13 cellular contexts compared by ENCODE assay signal in genomic region chr9:133098104-133098754, GRCh38. TPM values are rescaled to one million over a fixed set of nuclear protein-coding genes. Genes with fewer than 3 reads are reported as not detected.
A peak's percentile ranks its signal among the peaks of the same experiment; 100 is the strongest.
DNase-seq lines count a peak whose midpoint lies in the region; ATAC-seq and TF ChIP-seq lines count a peak whose summit lies in the region.
"Had no signal": no experiment of that assay in that cellular context is flagged by ENCODE, and none has a peak within 500 bp of the region (broad histone marks: within the 10 kb centered on the region; RNA-seq: fewer than 3 reads in every experiment).

No MANE protein-coding gene starts in this region.

- no peak overlapping the region for H2AK5ac ChIP-seq in neuronal stem cell (ENCODE audit: low read depth, low read length)

- peak overlapping the region; percentile 13 for H2BK5ac ChIP-seq in neuronal stem cell (ENCODE audit: low read length)

- no peaks in the 10 kb centered on the region for H3K4me1 Mint-ChIP-seq in CD4-positive, alpha-beta T cell (ENCODE audit: low read depth)
- H3K4me1 Mint-ChIP-seq in dendritic cell treated with granulocyte-macrophage colony-stimulating factor and Interleukin-4, amounts not matched to agents 40 ng/mL and 50 ng/mL, for 4 days (ENCODE audit: low read depth), result no peaks in the 10 kb centered on the region
- H3K4me1 Mint-ChIP-seq: H9 had no signal

- no peak for TF ChIP-seq CTCF in CD4-positive, alpha-beta T cell (IDR thresholded peaks at IDR 0.05)
- TF ChIP-seq CTCF in gastroesophageal sphincter (IDR thresholded peaks at IDR 0.05), result no peak

- H3K4ac ChIP-seq in neuronal stem cell (ENCODE audit: low read length), result no peak overlapping the region

- H3K4me1 ChIP-seq in neuronal stem cell (ENCODE audit: control insufficient read depth in 2 of 2, insufficient read depth in 1 of 2, low read depth in 1 of 2, low read length in 2 of 2) (no peaks in the 10 kb centered on the region), gastroesophageal sphincter (peaks cover 0 to under 1% (median 0%) of the 10 kb centered on the region in 3 donors)
- H3K4me1 ChIP-seq: BE2C, SJSA1 had no signal

- H3K4me3 ChIP-seq in H7 (ENCODE audit: insufficient read depth, low read depth, low read length), result no peak overlapping the region
- peak overlapping the region in 1 of 2 donors; percentile 32 for H3K4me3 ChIP-seq in neuronal stem cell (ENCODE audit: low read length in 2 of 2)
- H3K4me3 ChIP-seq in gastroesophageal sphincter, result no peak overlapping the region
- H3K4me3 ChIP-seq: SJSA1 had no signal

- no CpG with 5 or more reads among the region's 16 CpGs for WGBS in neuronal stem cell (ENCODE audit: extremely low coverage in 2 of 2, insufficient read length in 2 of 2, insufficient replicate concordance in 1 of 2), 2 donors
- 86% methylated on average over 6 of the region's 16 CpGs; no CpG with 5 or more reads in 1 of the 2 donors for WGBS in gastroesophageal sphincter (ENCODE audit: low coverage in 1 of 2), 2 donors

- TF ChIP-seq POLR2A in gastroesophageal sphincter (IDR thresholded peaks at IDR 0.05), result no peak

- ATAC-seq in CD4-positive, alpha-beta T cell (ENCODE audit: poor library complexity), result no peak
- ATAC-seq in gastroesophageal sphincter, result no peak

- no peak for DNase-seq in CD4-positive, alpha-beta T cell
- DNase-seq in H7 (peak; percentile 22), neuronal stem cell (ENCODE audit: low spot score) (no peak), DMS153 (lab: John Stamatoyannopoulos, UW) (no peak)
- DNase-seq in activated CD8-positive, alpha-beta memory T cell treated with anti-CD3 and anti-CD28 coated beads for 24 hours, result no peak
- DNase-seq: BE2C, DMS 273 treated with DMSO at 0.1 percent for 48 hours, H9, NCI-H187 treated with DMSO at 0.1 percent for 48 hours, NCI-H510A had no signal

- peak overlapping the region; percentile 30 for H3K27ac Mint-ChIP-seq in CD4-positive, alpha-beta T cell
- peak overlapping the region; percentile 16 for H3K27ac Mint-ChIP-seq in dendritic cell treated with granulocyte-macrophage colony-stimulating factor and Interleukin-4, amounts not matched to agents 40 ng/mL and 50 ng/mL, for 4 days
- H3K27ac Mint-ChIP-seq: H9 had no signal

- no peak overlapping the region for H3K27ac ChIP-seq in CD4-positive, alpha-beta T cell (ENCODE audit: low read depth, low read length)
- H3K27ac ChIP-seq in neuronal stem cell (replicated peaks; ENCODE audit: low read length) (no peak overlapping the region), gastroesophageal sphincter (no peak overlapping the region)
- H3K27ac ChIP-seq: SJSA1 had no signal

- no peak overlapping the region for H3K9ac ChIP-seq in neuronal stem cell (ENCODE audit: low read depth, low read length, poor library complexity)

- no peak overlapping the region for H2BK12ac ChIP-seq in neuronal stem cell (ENCODE audit: low read length)

- H3K36me3 Mint-ChIP-seq in CD4-positive, alpha-beta T cell (ENCODE audit: low read depth), result peaks cover 81% of the 10 kb centered on the region
- peaks cover 77% of the 10 kb centered on the region for H3K36me3 Mint-ChIP-seq in dendritic cell treated with granulocyte-macrophage colony-stimulating factor and Interleukin-4, amounts not matched to agents 40 ng/mL and 50 ng/mL, for 4 days (ENCODE audit: low read depth)

- intact Hi-C loops in CD4-positive, alpha-beta T cell (cut with DNase I, micrococcal nuclease), result no loop called here
- intact Hi-C loops in dendritic cell treated with granulocyte-macrophage colony-stimulating factor and Interleukin-4, amounts not matched to agents 40 ng/mL and 50 ng/mL, for 4 days (cut with micrococcal nuclease), result loop anchor here (5.0 kb wide), 1 partner anchor 51 kb away; no protein-coding TSS in a partner anchor

- H3K36me3 ChIP-seq in H7 (replicated peaks; ENCODE audit: control insufficient read depth, insufficient read depth, low read length) (peaks cover 21% of the 10 kb centered on the region), neuronal stem cell (replicated peaks in 1 of 2; ENCODE audit: control insufficient read depth in 2 of 2, insufficient read depth in 2 of 2, low read length in 2 of 2) (peaks cover 58 to 75% of the 10 kb centered on the region in 2 donors), gastroesophageal sphincter (peaks cover 0 to 69% of the 10 kb centered on the region in 2 donors)

- no peak overlapping the region for H3K4me2 ChIP-seq in neuronal stem cell (ENCODE audit: insufficient read depth, low read length, poor library complexity, severe bottlenecking)

- peak overlapping the region; percentile 48 for H4K8ac ChIP-seq in neuronal stem cell (ENCODE audit: low read depth, low read length)

- H3K4me3 Mint-ChIP-seq in CD4-positive, alpha-beta T cell, result no peak overlapping the region
- H3K4me3 Mint-ChIP-seq in dendritic cell treated with granulocyte-macrophage colony-stimulating factor and Interleukin-4, amounts not matched to agents 40 ng/mL and 50 ng/mL, for 4 days, result no peak overlapping the region
- H3K4me3 Mint-ChIP-seq: H9 had no signal

- H4K91ac ChIP-seq in neuronal stem cell (ENCODE audit: low read depth, low read length, poor library complexity), result no peak overlapping the region

- H3K14ac ChIP-seq in neuronal stem cell (ENCODE audit: low read length), result no peak overlapping the region

- H3K18ac ChIP-seq in neuronal stem cell (ENCODE audit: low read length), result no peak overlapping the region

- CTCF ChIA-PET in CD4-positive, alpha-beta T cell (lab: Charles Lee), result interaction anchor here (6.0 kb wide), 1 partner anchor 50 kb away, joined by 39 read pairs; no protein-coding TSS in a partner anchor

- H3K9me3 ChIP-seq in CD4-positive, alpha-beta T cell (ENCODE audit: control insufficient read depth, low read length), result peaks cover 3% of the 10 kb centered on the region
- H3K9me3 ChIP-seq in neuronal stem cell (replicated peaks in 1 of 2; ENCODE audit: control insufficient read depth in 2 of 2, insufficient read depth in 1 of 2, low read depth in 1 of 2, low read length in 2 of 2) (peaks cover 21 to 37% of the 10 kb centered on the region in 2 donors), gastroesophageal sphincter (peaks cover 0 to 16% (median 0%) of the 10 kb centered on the region in 3 donors)
- H3K9me3 ChIP-seq: BE2C, SJSA1 had no signal

- H3K27me3 Mint-ChIP-seq in CD4-positive, alpha-beta T cell, result no peaks in the 10 kb centered on the region
- no peaks in the 10 kb centered on the region for H3K27me3 Mint-ChIP-seq in dendritic cell treated with granulocyte-macrophage colony-stimulating factor and Interleukin-4, amounts not matched to agents 40 ng/mL and 50 ng/mL, for 4 days

- no peaks in the 10 kb centered on the region for H3K27me3 ChIP-seq in CD4-positive, alpha-beta T cell (ENCODE audit: control insufficient read depth, insufficient read depth, low read length)
- H3K27me3 ChIP-seq in H7 (ENCODE audit: control insufficient read depth, insufficient read depth, low read length), result no peaks in the 10 kb centered on the region
- H3K27me3 ChIP-seq in neuronal stem cell (ENCODE audit: control insufficient read depth in 3 of 3, insufficient read depth in 3 of 3, low read depth in 1 of 3, low read length in 3 of 3), result no peaks in the 10 kb centered on the region
- H3K27me3 ChIP-seq in gastroesophageal sphincter, result no peaks in the 10 kb centered on the region
- H3K27me3 ChIP-seq: BE2C, SJSA1 had no signal

- H3K23ac ChIP-seq in neuronal stem cell (ENCODE audit: low read depth, low read length, poor library complexity), result peak overlapping the region; percentile 12

- H3K79me1 ChIP-seq in neuronal stem cell (ENCODE audit: low read depth, low read length), result peaks cover 5% of the 10 kb centered on the region

- POLR2A ChIA-PET in CD4-positive, alpha-beta T cell (lab: Charles Lee), result no interaction called here

- peaks cover 3% of the 10 kb centered on the region for H3K9me3 Mint-ChIP-seq in CD4-positive, alpha-beta T cell
- H3K9me3 Mint-ChIP-seq in dendritic cell treated with granulocyte-macrophage colony-stimulating factor and Interleukin-4, amounts not matched to agents 40 ng/mL and 50 ng/mL, for 4 days, result peaks cover 20% of the 10 kb centered on the region

- H2BK120ac ChIP-seq in neuronal stem cell (ENCODE audit: low read depth, low read length), result no peak overlapping the region

- no peak overlapping the region for H2AFZ ChIP-seq in neuronal stem cell (ENCODE audit: low read length)

- no peak for TF ChIP-seq EP300 in gastroesophageal sphincter (IDR thresholded peaks at IDR 0.05)

- H2BK15ac ChIP-seq in neuronal stem cell (ENCODE audit: low read length), result no peak overlapping the region

RNA-seq across cellular contexts. Expression of gene RALGDS, which starts 22.8 kb away (rescaled TPM):
- 100 to 1,000 TPM; 166 to 168 TPM for total RNA-seq in CD4-positive, alpha-beta T cell
- total RNA-seq in H7 (2014; rRNA removed; shearing (Covaris generic)), result 24.4 and 24.6 TPM in 2 replicates
- 48.3 TPM for polyA plus RNA-seq in neuronal stem cell (2013, experiment 1 of 2)
- polyA plus RNA-seq in neuronal stem cell (2013, experiment 2 of 2), result 47.0 TPM
- 10 to 100 TPM; 44.8 to 53.0 (median 49.8) TPM for total RNA-seq in gastroesophageal sphincter

RNA-seq across cellular contexts. Expression of gene CEL, which starts 36.4 kb away (rescaled TPM):
- under 1 TPM; 0.16 to 0.39 TPM for total RNA-seq in CD4-positive, alpha-beta T cell
- 0.87 and 1.7 TPM in 2 replicates for total RNA-seq in H7 (2014; rRNA removed; shearing (Covaris generic))
- 3.7 TPM for polyA plus RNA-seq in neuronal stem cell (2013, experiment 1 of 2)
- 4.0 TPM for polyA plus RNA-seq in neuronal stem cell (2013, experiment 2 of 2)
- total RNA-seq in gastroesophageal sphincter, result under 1 TPM in 3 of 4 donors, not detected in 1; 0.35 to 0.81 (median 0.62) TPM
